Comparison of ENCODE assay signal across 23 cellular contexts in genomic region chr6:43778976-43779863, GRCh38. TPM values are rescaled to one million over a fixed set of nuclear protein-coding genes. Genes with fewer than 3 reads are reported as not detected.
A peak's percentile ranks its signal among the peaks of the same experiment; 100 is the strongest.
DNase-seq lines count a peak whose midpoint lies in the region; ATAC-seq and TF ChIP-seq lines count a peak whose summit lies in the region.
"Had no signal": no experiment of that assay in that cellular context is flagged by ENCODE, and none has a peak within 500 bp of the region (broad histone marks: within the 10 kb centered on the region; RNA-seq: fewer than 3 reads in every experiment).

No MANE protein-coding gene starts in this region.

- peak overlapping the region; percentile 11 for H3K27ac ChIP-seq in AG04450 (ENCODE audit: low read depth, low read length)
- H3K27ac ChIP-seq in parathyroid adenoma, result no peak overlapping the region
- H3K27ac ChIP-seq: hepatocyte had no signal

- intact Hi-C loops in Calu3 (cut with micrococcal nuclease; ENCODE audit: unreplicated experiment), result no loop called here

- DNase-seq in AG04450 (ENCODE audit: low read depth, low spot score) (no peak), Calu3 (no peak), erythroblast (lab: John Stamatoyannopoulos, UW) (no peak), SHP77 (lab: John Stamatoyannopoulos, UW) (no peak), hippocampal formation (lab: John Stamatoyannopoulos, UW) (no peak), NCI-H146 treated with DMSO at 0.1 percent for 48 hours (lab: John Stamatoyannopoulos, UW; ENCODE audit: unreplicated experiment) (no peak)
- DNase-seq: activated CD4-positive, alpha-beta T cell treated with anti-CD3 and anti-CD28 coated beads, Interleukin-2, amount 50 U/mL, for 48 hours; activated CD4-positive, CD25-positive, alpha-beta regulatory T cell; activated gamma-delta T cell; activated T-cell treated with anti-CD3 and anti-CD28 coated beads for 4 hours; CD8-positive, alpha-beta memory T cell; GDM1; H7; KG1; NCI-H1694; NCI-H2171 treated with DMSO at 0.1 percent for 48 hours; NCI-H524 treated with DMSO at 0.1 percent for 48 hours; T1000 had no signal

- peaks cover 100% of the 10 kb centered on the region for H3K36me3 Mint-ChIP-seq in Calu3 (ENCODE audit: insufficient read depth, unreplicated experiment)
- H3K36me3 Mint-ChIP-seq: CD8-positive, alpha-beta memory T cell had no signal

- H2AFZ ChIP-seq in parathyroid adenoma, result no peak overlapping the region
- H2AFZ ChIP-seq: hepatocyte had no signal

- peaks cover 86% of the 10 kb centered on the region for H3K4me1 Mint-ChIP-seq in Calu3 (ENCODE audit: low read depth, unreplicated experiment)

- H3K9me3 ChIP-seq in AG04450 (ENCODE audit: control insufficient read depth, insufficient read depth, low read length) (no peaks in the 10 kb centered on the region), parathyroid adenoma (ENCODE audit: control insufficient read depth, low read length) (no peaks in the 10 kb centered on the region)
- H3K9me3 ChIP-seq: suprapubic skin had no signal

- H3K27ac Mint-ChIP-seq in Calu3 (ENCODE audit: unreplicated experiment), result peak overlapping the region; percentile 72
- H3K27ac Mint-ChIP-seq: dendritic cell treated with granulocyte-macrophage colony-stimulating factor and Interleukin-4, amounts not matched to agents 40 ng/mL and 50 ng/mL, for 4 days had no signal

- peak overlapping the region; percentile 31 for H3K4me2 ChIP-seq in parathyroid adenoma (ENCODE audit: low read length)
- H3K4me2 ChIP-seq: hepatocyte had no signal

- peak; percentile 25 for TF ChIP-seq POLR2A in erythroblast (IDR thresholded peaks at IDR 0.05; ENCODE audit: low read length)

- no peaks in the 10 kb centered on the region for H3K9me3 Mint-ChIP-seq in Calu3 (ENCODE audit: low read depth, unreplicated experiment)
- H3K9me3 Mint-ChIP-seq: CD8-positive, alpha-beta memory T cell; dendritic cell treated with granulocyte-macrophage colony-stimulating factor and Interleukin-4, amounts not matched to agents 40 ng/mL and 50 ng/mL, for 4 days had no signal

- CTCF ChIA-PET in AG04450 (lab: Charles Lee), result interaction anchor here (0.7 to 1.2 kb wide), 2 partner anchors 9 to 10 kb away, joined by 3 read pairs; partner anchors contain the start of gene VEGFA
- CTCF ChIA-PET in Calu3 (lab: Charles Lee), result no interaction called here

- POLR2A ChIA-PET in AG04450 (lab: Yijun Ruan, JAX), result no interaction called here

- H3K79me2 ChIP-seq in parathyroid adenoma, result peaks cover 43% of the 10 kb centered on the region

- no peaks in the 10 kb centered on the region for H3K36me3 ChIP-seq in parathyroid adenoma (ENCODE audit: control insufficient read depth, insufficient read depth, low read length)

- peak overlapping the region; percentile 21 for H3K4me3 Mint-ChIP-seq in Calu3 (ENCODE audit: low read depth, unreplicated experiment)
- H3K4me3 Mint-ChIP-seq: dendritic cell treated with granulocyte-macrophage colony-stimulating factor and Interleukin-4, amounts not matched to agents 40 ng/mL and 50 ng/mL, for 4 days had no signal

- H3K4me1 ChIP-seq in parathyroid adenoma, result peaks cover 46% of the 10 kb centered on the region

- H3K27me3 ChIP-seq in AG04450 (ENCODE audit: control insufficient read depth, insufficient read depth, low read length), result no peaks in the 10 kb centered on the region
- no peaks in the 10 kb centered on the region for H3K27me3 ChIP-seq in parathyroid adenoma (ENCODE audit: control insufficient read depth, insufficient read depth, low read length)
- H3K27me3 ChIP-seq: hepatocyte, suprapubic skin had no signal

- no peak for TF ChIP-seq CTCF in AG04450 (IDR thresholded peaks at IDR 0.05; ENCODE audit: low read depth, low read length)
- no peak for TF ChIP-seq CTCF in Calu3 (IDR thresholded peaks at IDR 0.05; ENCODE audit: unreplicated experiment)
- peak; percentile 33 for TF ChIP-seq CTCF in parathyroid adenoma (IDR thresholded peaks at IDR 0.05)

- no peak overlapping the region for H3K9ac ChIP-seq in parathyroid adenoma

- H3K4me3 ChIP-seq in AG04450 (ENCODE audit: low read depth, low read length) (no peak overlapping the region), parathyroid adenoma (ENCODE audit: low read depth, low read length) (no peak overlapping the region)
- H3K4me3 ChIP-seq: hepatocyte, suprapubic skin had no signal

- H3K27me3 Mint-ChIP-seq in Calu3 (ENCODE audit: unreplicated experiment), result no peaks in the 10 kb centered on the region
- H3K27me3 Mint-ChIP-seq: dendritic cell treated with granulocyte-macrophage colony-stimulating factor and Interleukin-4, amounts not matched to agents 40 ng/mL and 50 ng/mL, for 4 days had no signal

- ATAC-seq in GM18511 (IDR thresholded peaks at IDR 0.05; ENCODE audit: unreplicated experiment), result no peak

- no TSS peak for BruUV-seq in Calu3 (replicated peaks; lab: Mats Ljungman, UMichigan)

RNA-seq across cellular contexts. Expression of gene VEGFA, which starts 9.2 kb away (rescaled TPM):
- polyA plus RNA-seq in AG04450 (2011; rRNA removed), result 189 and 239 TPM in 2 replicates
- polyA minus RNA-seq in AG04450 (2011; rRNA and poly(A)+ RNA removed), result 261 and 387 TPM in 2 replicates
- 345 and 407 TPM in 2 replicates for total RNA-seq in Calu3 (2022)
- polyA plus RNA-seq: CD8-positive, alpha-beta memory T cell had no signal
